In the genomic region with DNA sequence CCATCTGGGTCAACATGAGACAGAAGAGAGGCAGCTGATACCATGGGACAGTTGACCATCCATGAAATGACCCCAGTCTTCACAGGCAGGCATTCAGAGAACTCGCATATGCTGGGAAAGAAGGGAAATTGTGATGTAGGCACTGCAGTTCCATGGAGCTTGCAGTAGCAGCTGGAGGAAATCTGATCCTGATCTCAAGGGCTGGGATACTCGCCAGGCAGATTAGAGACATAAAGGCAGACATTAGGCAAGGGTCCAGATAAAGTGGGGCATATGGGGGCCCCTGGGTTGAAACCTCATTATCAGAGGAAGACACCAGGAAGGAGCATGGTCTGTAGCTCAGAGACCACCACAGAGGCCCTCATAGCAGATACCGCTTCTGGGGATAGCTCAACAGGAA, we compare ENCODE assay signal across 21 cellular contexts. TPM values are rescaled to one million over a fixed set of nuclear protein-coding genes. Genes with fewer than 3 reads are reported as not detected.
DNase-seq lines count a peak whose midpoint lies in the region; ATAC-seq and TF ChIP-seq lines count a peak whose summit lies in the region.
"Had no signal": no experiment of that assay in that cellular context is flagged by ENCODE, and none has a peak within 500 bp of the region (broad histone marks: within the 10 kb centered on the region; RNA-seq: fewer than 3 reads in every experiment).

No MANE protein-coding gene starts in this region.

- no peak overlapping the region for H3K27ac ChIP-seq in SJCRH30
- peak overlapping the region in 1 of 2 donors; percentile 44 for H3K27ac ChIP-seq in tibial artery
- H3K27ac ChIP-seq: RWPE1 had no signal

- H3K4me1 Mint-ChIP-seq in Calu3 (ENCODE audit: low read depth, unreplicated experiment) = no peaks in the 10 kb centered on the region
- H3K4me1 Mint-ChIP-seq: B cell, T-cell had no signal

- no peak for ATAC-seq in GM19397 (IDR thresholded peaks at IDR 0.05; ENCODE audit: unreplicated experiment)
- ATAC-seq: T-cell had no signal

- peaks cover 32% of the 10 kb centered on the region for H3K27me3 Mint-ChIP-seq in Calu3 (ENCODE audit: unreplicated experiment)

- no peak overlapping the region for H3K27ac Mint-ChIP-seq in Calu3 (ENCODE audit: unreplicated experiment)
- H3K27ac Mint-ChIP-seq: B cell; CD4-positive, alpha-beta T cell; H9; T-cell had no signal

- no TSS peak for BruUV-seq in Calu3 (replicated peaks; lab: Mats Ljungman, UMichigan)

- H3K36me3 Mint-ChIP-seq in Calu3 (ENCODE audit: insufficient read depth, unreplicated experiment) = no peaks in the 10 kb centered on the region
- H3K36me3 Mint-ChIP-seq: T-cell had no signal

- H3K36me3 ChIP-seq in SJCRH30 (no peaks in the 10 kb centered on the region), tibial artery (no peaks in the 10 kb centered on the region)

- H3K4me1 ChIP-seq in SJCRH30 = no peaks in the 10 kb centered on the region
- H3K4me1 ChIP-seq in tibial artery = peaks cover 0 to 44% (median 24%) of the 10 kb centered on the region in 4 donors

- H3K4me3 Mint-ChIP-seq in Calu3 (ENCODE audit: low read depth, unreplicated experiment) = no peak overlapping the region
- H3K4me3 Mint-ChIP-seq: B cell; CD4-positive, alpha-beta T cell; H9; T-cell had no signal

- intact Hi-C loops in tibial artery (cut with DNase I; ENCODE audit: low total_unique reads) (loop anchor here (5.0 kb wide), 1 partner anchor 1075 kb away; no protein-coding TSS in a partner anchor), Calu3 (cut with micrococcal nuclease; ENCODE audit: unreplicated experiment) (no loop called here)

- no peaks in the 10 kb centered on the region for H3K9me3 Mint-ChIP-seq in Calu3 (ENCODE audit: low read depth, unreplicated experiment)
- H3K9me3 Mint-ChIP-seq: CD4-positive, alpha-beta T cell; H9; T-cell had no signal

- no peak overlapping the region for H3K4me3 ChIP-seq in SJCRH30
- no peak overlapping the region for H3K4me3 ChIP-seq in tibial artery

- H3K27me3 ChIP-seq in SJCRH30 = no peaks in the 10 kb centered on the region
- H3K27me3 ChIP-seq in tibial artery = no peaks in the 10 kb centered on the region

- CTCF ChIA-PET in Calu3 (lab: Charles Lee) = interaction anchor here (0.7 kb wide), 1 partner anchor 38 kb away, joined by 3 read pairs; no protein-coding TSS in a partner anchor

- H3K9me3 ChIP-seq in SJCRH30 (replicated peaks) (no peaks in the 10 kb centered on the region), tibial artery (no peaks in the 10 kb centered on the region)

- DNase-seq in DMS 273 (lab: John Stamatoyannopoulos, UW; ENCODE audit: unreplicated experiment) (peak; percentile 95), NCI-H1092 treated with DMSO at 0.1 percent for 48 hours (lab: John Stamatoyannopoulos, UW) (peak; percentile 97), NCI-H2171 treated with DMSO at 0.1 percent for 48 hours (lab: John Stamatoyannopoulos, UW) (peak; percentile 91), SJCRH30 (peak; percentile 9 to 49), tibial artery (no peak), T1000 (lab: John Stamatoyannopoulos, UW) (no peak), Calu3 (no peak)
- DNase-seq: CD4-positive, alpha-beta T cell; H9; IMR-90; Kasumi-1; NCI-H146; NCI-H446; NK-92 treated with Interleukin-12 subunit alpha and Interleukin-12 subunit beta, amount 100 ng/mL, for 24 hours; OCI-M1; T-cell had no signal

- no peak for TF ChIP-seq CTCF in tibial artery (IDR thresholded peaks at IDR 0.05)
- no peak for TF ChIP-seq CTCF in Calu3 (IDR thresholded peaks at IDR 0.05; ENCODE audit: unreplicated experiment)

RNA-seq across cellular contexts. Expression of a gene that starts 48.7 kb away (rescaled TPM):
- not detected in 2 replicates for total RNA-seq in SJCRH30 (2014; rRNA removed; shearing (Covaris generic))
- total RNA-seq in Calu3 (2022) = not detected in 2 replicates
- total RNA-seq: CD4-positive, alpha-beta T cell; HT-29; IMR-90; SK-MEL-5; T-cell had no signal

Comparison
In these comparisons a context has a peak if more than half of its experiments do, and no peak if none do; other contexts are left out.
1. DNase-seq: peak in DMS 273 (single experiment), NCI-H1092 treated with DMSO at 0.1 percent for 48 hours (single experiment), NCI-H2171 treated with DMSO at 0.1 percent for 48 hours (single experiment) and SJCRH30 (2 of 2); none in tibial artery (0 of 2), T1000 (single experiment) and Calu3 (single experiment).